Comparison of ENCODE assay signal across 20 cellular contexts in genomic region chr3:99324854-99325253, GRCh38.
"Had no signal": no experiment of that assay in that cellular context is flagged by ENCODE, and none has a peak within 500 bp of the region (broad histone marks: within the 10 kb centered on the region; RNA-seq: fewer than 3 reads in every experiment).

No MANE protein-coding gene starts in this region.

- H3K4me3 ChIP-seq: body of pancreas, esophagus muscularis mucosa, hepatocyte, left lung, right atrium auricular region, skin epidermis had no signal

- DNase-seq: activated CD4-positive, alpha-beta T cell treated with anti-CD3 and anti-CD28 coated beads, Interleukin-2, amount 10 ng/mL, durations not matched to agents 24 days and 14 days; activated CD4-positive, CD25-positive, alpha-beta regulatory T cell; activated CD8-positive, alpha-beta memory T cell treated with anti-CD3 and anti-CD28 coated beads, Interleukin-2, amount 50 U/mL, for 4 hours; activated CD8-positive, alpha-beta T cell treated with anti-CD3 and anti-CD28 coated beads, Interleukin-2, amount 10 ng/mL, durations not matched to agents 7 days and 5 days; activated gamma-delta T cell treated with Interleukin-2 at 50 U/mL for 16 hours; activated T-cell treated with anti-CD3 and anti-CD28 coated beads, Interleukin-2, amount 50 U/mL, for 72 hours; body of pancreas; caudate nucleus; effector CD4-positive, alpha-beta T cell; islet precursor cell; left lung; natural killer cell; stimulated activated naive CD8-positive, alpha-beta T cell treated with anti-CD3 and anti-CD28 coated beads, Interleukin-15, Interleukin-2, amounts not matched to agents 100 U/mL and 50 U/mL, for 24 hours; T-helper 2 cell; trophoblast cell had no signal

- ATAC-seq: activated CD8-positive, alpha-beta T cell treated with anti-CD3 and anti-CD28 coated beads, Interleukin-2, amount 10 ng/mL, durations not matched to agents 7 days and 5 days; activated T-cell treated with anti-CD3 and anti-CD28 coated beads, Interleukin-2, amount 50 U/mL, for 72 hours; body of pancreas; left lung; natural killer cell; stimulated activated naive CD8-positive, alpha-beta T cell treated with anti-CD3 and anti-CD28 coated beads, Interleukin-15, Interleukin-2, amounts not matched to agents 100 U/mL and 50 U/mL, for 24 hours had no signal

- H3K4me1 ChIP-seq: body of pancreas, left lung, right atrium auricular region had no signal

- H3K27ac ChIP-seq: body of pancreas, esophagus muscularis mucosa, hepatocyte, left lung, right atrium auricular region, skin epidermis had no signal

- FAIRE-seq: colon had no signal

- H3K36me3 ChIP-seq: esophagus muscularis mucosa, left lung, right atrium auricular region had no signal

- H3K27me3 ChIP-seq: body of pancreas, esophagus muscularis mucosa, hepatocyte, left lung, right atrium auricular region had no signal

- H3K9me3 ChIP-seq: body of pancreas, esophagus muscularis mucosa, left lung, right atrium auricular region had no signal
